In the genomic region with DNA sequence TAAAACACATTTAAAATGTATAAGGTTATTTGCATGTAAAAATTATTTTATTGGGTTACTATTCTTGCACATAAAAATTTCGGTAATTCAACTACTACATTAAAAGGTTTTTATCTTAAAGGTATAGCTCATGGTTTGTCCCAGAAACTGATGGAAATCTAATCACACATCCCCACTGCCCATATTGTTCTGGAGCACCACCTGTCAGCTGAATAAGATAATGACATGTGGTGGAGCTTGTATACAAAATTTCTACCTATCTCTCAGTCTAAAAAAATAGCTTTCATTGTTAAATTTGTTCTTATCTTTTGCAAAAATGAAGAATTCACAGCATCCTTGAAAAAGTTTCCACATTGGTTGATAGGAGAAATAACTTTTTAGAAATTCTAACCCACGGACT, we compare ENCODE assay signal across 12 cellular contexts. TPM values are rescaled to one million over a fixed set of nuclear protein-coding genes. Genes with fewer than 3 reads are reported as not detected.
DNase-seq lines count a peak whose midpoint lies in the region; ATAC-seq, FAIRE-seq and TF ChIP-seq lines count a peak whose summit lies in the region.
"Had no signal": no experiment of that assay in that cellular context is flagged by ENCODE, and none has a peak within 500 bp of the region (broad histone marks: within the 10 kb centered on the region; RNA-seq: fewer than 3 reads in every experiment).

No MANE protein-coding gene starts in this region.

- no peak overlapping the region for H3K9ac ChIP-seq in Karpas-422 (ENCODE audit: low read length)

- no peaks in the 10 kb centered on the region for H3K4me1 Mint-ChIP-seq in GM23338

- H3K27me3 Mint-ChIP-seq in GM23338 (ENCODE audit: insufficient read depth, low read depth, poor library complexity), result no peaks in the 10 kb centered on the region

- TF ChIP-seq CTCF in GM23338 (conservative IDR thresholded peaks at IDR 0.05; ENCODE audit: low read depth in 2 of 2) (peak; percentile 48 to 65), PC-9 (conservative IDR thresholded peaks at IDR 0.05) (peak; percentile 39; the same call in 1 of the 2 replicates), hepatocyte (IDR thresholded peaks at IDR 0.05; ENCODE audit: poor library complexity) (peak; percentile 40)

- H3K9me3 ChIP-seq in PC-9 (ENCODE audit: insufficient read depth, low read depth) (no peaks in the 10 kb centered on the region), hepatocyte (ENCODE audit: low read depth) (no peaks in the 10 kb centered on the region), Karpas-422 (ENCODE audit: low read length) (no peaks in the 10 kb centered on the region)

- H3K36me3 ChIP-seq in GM23338 (ENCODE audit: insufficient read depth) (no peaks in the 10 kb centered on the region), PC-9 (ENCODE audit: low read depth) (no peaks in the 10 kb centered on the region), hepatocyte (replicated peaks; ENCODE audit: insufficient read depth, low read depth) (no peaks in the 10 kb centered on the region), Karpas-422 (ENCODE audit: insufficient read depth, low read length) (no peaks in the 10 kb centered on the region)

- H3F3A ChIP-seq in GM23338 (replicated peaks; ENCODE audit: low read depth) (no peaks in the 10 kb centered on the region), PC-9 (ENCODE audit: insufficient read depth, low read depth) (no peaks in the 10 kb centered on the region)

- POLR2A ChIA-PET in PC-9 (lab: Charles Lee; ENCODE audit: unreplicated experiment), result no interaction called here

- ATAC-seq in GM23338, result peak; percentile 45
- no peak for ATAC-seq in HG03139 (IDR thresholded peaks at IDR 0.05; ENCODE audit: unreplicated experiment)

- H3K27me3 ChIP-seq in GM23338 (ENCODE audit: insufficient read depth) (no peaks in the 10 kb centered on the region), PC-9 (ENCODE audit: insufficient read depth, low read depth) (no peaks in the 10 kb centered on the region), hepatocyte (no peaks in the 10 kb centered on the region), Karpas-422 (ENCODE audit: low read length) (no peaks in the 10 kb centered on the region)

- no peak overlapping the region for H3K4me2 ChIP-seq in GM23338
- no peak overlapping the region for H3K4me2 ChIP-seq in PC-9
- no peak overlapping the region for H3K4me2 ChIP-seq in hepatocyte
- no peak overlapping the region for H3K4me2 ChIP-seq in Karpas-422 (ENCODE audit: low read depth, low read length, poor library complexity, severe bottlenecking)

- 25% methylated on average over 2 of the region's 2 CpGs for WGBS in hepatocyte (ENCODE audit: low lambda C conversion rate, missing lambda C conversion rate)

- DNase-seq in Ammon's horn (ENCODE audit: low spot score) (peak; percentile 41), GM23338 (ENCODE audit: low spot score) (peak; percentile 31), PC-9 (no peak), hepatocyte (ENCODE audit: low spot score) (no peak), germinal center (ENCODE audit: low spot score) (no peak), Karpas-422 (no peak), GM12891 (ENCODE audit: insufficient read length, low spot score) (no peak)
- DNase-seq: activated effector memory CD4-positive, alpha-beta T cell treated with anti-CD3 and anti-CD28 coated beads, Interleukin-2, amount 50 U/mL, for 16 hours; occipital lobe; T-helper 9 cell had no signal

- H3K4me1 ChIP-seq in GM23338 (ENCODE audit: insufficient read depth), result no peaks in the 10 kb centered on the region
- no peaks in the 10 kb centered on the region for H3K4me1 ChIP-seq in PC-9 (replicated peaks; ENCODE audit: insufficient read depth)
- no peaks in the 10 kb centered on the region for H3K4me1 ChIP-seq in hepatocyte (ENCODE audit: insufficient read depth)
- H3K4me1 ChIP-seq in Karpas-422 (ENCODE audit: low read length), result no peaks in the 10 kb centered on the region

- no peaks in the 10 kb centered on the region for H3K9me2 ChIP-seq in GM23338 (ENCODE audit: insufficient read depth)
- no peaks in the 10 kb centered on the region for H3K9me2 ChIP-seq in PC-9 (ENCODE audit: insufficient read depth)
- no peaks in the 10 kb centered on the region for H3K9me2 ChIP-seq in hepatocyte (replicated peaks; ENCODE audit: insufficient read depth)
- no peaks in the 10 kb centered on the region for H3K9me2 ChIP-seq in Karpas-422 (replicated peaks; ENCODE audit: insufficient read depth, low read length)

- no peak overlapping the region for H3K27ac Mint-ChIP-seq in GM23338

- no peaks in the 10 kb centered on the region for H4K20me1 ChIP-seq in GM23338 (replicated peaks; ENCODE audit: insufficient read depth)
- H4K20me1 ChIP-seq in PC-9 (ENCODE audit: insufficient read depth), result no peaks in the 10 kb centered on the region
- no peaks in the 10 kb centered on the region for H4K20me1 ChIP-seq in hepatocyte (ENCODE audit: insufficient read depth, poor library complexity, severe bottlenecking)
- H4K20me1 ChIP-seq in Karpas-422 (ENCODE audit: insufficient read depth, low read depth, low read length), result no peaks in the 10 kb centered on the region

- CTCF ChIA-PET in PC-9 (lab: Charles Lee), result no interaction called here

- FAIRE-seq in GM12891 (lab: Jason Lieb, UNC), result no peak

- no TSS peak for BruUV-seq in PC-9 (replicated peaks; lab: Mats Ljungman, UMichigan)

- no peak overlapping the region for H2AFZ ChIP-seq in GM23338
- no peak overlapping the region for H2AFZ ChIP-seq in PC-9
- H2AFZ ChIP-seq in hepatocyte, result no peak overlapping the region
- H2AFZ ChIP-seq in Karpas-422 (ENCODE audit: low read length), result no peak overlapping the region

- H3K27ac ChIP-seq in GM23338 (ENCODE audit: low read depth) (no peak overlapping the region), PC-9 (no peak overlapping the region), hepatocyte (no peak overlapping the region), Karpas-422 (ENCODE audit: low read length) (no peak overlapping the region)

- H3K36me3 Mint-ChIP-seq in GM23338 (ENCODE audit: low read depth), result no peaks in the 10 kb centered on the region

- H3K4me3 Mint-ChIP-seq in GM23338, result no peak overlapping the region

- no peaks in the 10 kb centered on the region for H3K9me3 Mint-ChIP-seq in GM23338

- H3K79me2 ChIP-seq in GM23338 (replicated peaks; ENCODE audit: insufficient read depth) (no peaks in the 10 kb centered on the region), PC-9 (ENCODE audit: low read depth) (no peaks in the 10 kb centered on the region), hepatocyte (no peaks in the 10 kb centered on the region), Karpas-422 (ENCODE audit: low read length) (no peaks in the 10 kb centered on the region)

- intact Hi-C loops in PC-9 (cut with micrococcal nuclease; ENCODE audit: unreplicated experiment), result loop anchor here (1.0 to 10.0 kb wide), 2 partner anchors 373 to 516 kb away; no protein-coding TSS in a partner anchor

- no peak overlapping the region for H3K4me3 ChIP-seq in GM23338
- H3K4me3 ChIP-seq in PC-9, result no peak overlapping the region
- no peak overlapping the region for H3K4me3 ChIP-seq in hepatocyte
- no peak overlapping the region for H3K4me3 ChIP-seq in Karpas-422 (ENCODE audit: low read length)

- TF ChIP-seq POLR2A in GM12891 (IDR thresholded peaks at IDR 0.05; ENCODE audit: low read depth, low read length), result no peak

TF ChIP-seq in GM12891, 5 proteins besides CTCF, POLR2A, EP300 and RAD21:
- no peak for TF ChIP-seq PAX5 (IDR thresholded peaks at IDR 0.05; ENCODE audit: insufficient read depth, low read length, severe bottlenecking)
- no peak for TF ChIP-seq POU2F2 (IDR thresholded peaks at IDR 0.05; ENCODE audit: low read depth, low read length)
- TF ChIP-seq TAF1 (IDR thresholded peaks at IDR 0.05; ENCODE audit: low read depth, low read length), result no peak
- TF ChIP-seq SPI1 (IDR thresholded peaks at IDR 0.05; ENCODE audit: low read depth, low read length), result no peak
- TF ChIP-seq POLR2AphosphoS5 (IDR thresholded peaks at IDR 0.05; ENCODE audit: low read depth, low read length), result no peak

RNA-seq across cellular contexts. Expression of gene ERBB4, which starts 18.3 kb away (rescaled TPM):
- total RNA-seq in GM23338 (2014; rRNA removed; shearing (Covaris generic)), result 0.73 and 1.4 TPM in 2 replicates
- polyA plus RNA-seq in GM23338 (2016; fragmentation: Nextera tagmentation; extraction: Ambion mirVana) (0.10 and 1.1 TPM in 2 replicates), hepatocyte (3.4 and 4.5 TPM in 2 replicates)
- total RNA-seq in PC-9 (2021) (not detected in 2 replicates), hepatocyte (2.4 and 3.9 TPM in 2 replicates)
- total RNA-seq in Karpas-422 (2014; rRNA removed; shearing (Covaris generic); ENCODE audit: low replicate concordance), result not detected in 2 replicates
- polyA plus RNA-seq in GM12891 (2012; ENCODE audit: low read depth, missing spikeins), result 0.01 TPM
- total RNA-seq: LHCN-M2 had no signal

Comparison
In these comparisons a context has a peak if more than half of its experiments do, and no peak if none do; other contexts are left out.
1. DNase-seq: peak in Ammon's horn (single experiment) and GM23338 (single experiment); none in PC-9 (0 of 2), hepatocyte (single experiment), germinal center (single experiment), Karpas-422 (single experiment) and GM12891 (single experiment).
2. Peak in every context shown above with its lines, with median percentiles within 50 percentile points of each other: CTCF ChIP-seq.